8 cellular contexts compared by ENCODE assay signal in genomic region chr20:58308680-58309527, GRCh38. TPM values are rescaled to one million over a fixed set of nuclear protein-coding genes. Genes with fewer than 3 reads are reported as not detected.
DNase-seq lines count a peak whose midpoint lies in the region; ATAC-seq, FAIRE-seq and TF ChIP-seq lines count a peak whose summit lies in the region.

No MANE protein-coding gene starts in this region.

- TF ChIP-seq CTCF in progenitor cell of endocrine pancreas (IDR thresholded peaks at IDR 0.05; ENCODE audit: unreplicated experiment) = no peak

- H3K9me3 Mint-ChIP-seq in progenitor cell of endocrine pancreas (ENCODE audit: low read depth) = no peaks in the 10 kb centered on the region

- no peaks in the 10 kb centered on the region for H3K9me3 ChIP-seq in adipocyte (ENCODE audit: control insufficient read depth, low read length)

- ATAC-seq in HG02884 (IDR thresholded peaks at IDR 0.05; ENCODE audit: unreplicated experiment) = peak; percentile 48
- peak; percentile 89 to 92 for ATAC-seq in left cardiac atrium

- peak overlapping the region; percentile 82 for H3K4me3 Mint-ChIP-seq in progenitor cell of endocrine pancreas (ENCODE audit: low read depth)

- peaks cover 14% of the 10 kb centered on the region for H3K4me1 ChIP-seq in adipocyte (ENCODE audit: control insufficient read depth, insufficient read depth, low read length)

- no peaks in the 10 kb centered on the region for H3K27me3 Mint-ChIP-seq in progenitor cell of endocrine pancreas

- peak overlapping the region; percentile 94 for H3K4me3 ChIP-seq in adipocyte (ENCODE audit: low read length)

- DNase-seq in activated gamma-delta T cell treated with Interleukin-2 at 50 U/mL for 16 hours (peak; percentile 58), activated gamma-delta T cell (lab: John Stamatoyannopoulos, UW) (no peak), RCC 7860 (ENCODE audit: low spot score) (peak; percentile 46), adipocyte (ENCODE audit: low read depth) (peak; percentile 76), left cardiac atrium (peak; percentile 72), progenitor cell of endocrine pancreas (ENCODE audit: low spot score, unreplicated experiment) (peak; percentile 44), MV-4-11 (lab: John Stamatoyannopoulos, UW) (no peak)

- FAIRE-seq in RCC 7860 (lab: Jason Lieb, UNC) = no peak

- H3K36me3 ChIP-seq in adipocyte (ENCODE audit: control insufficient read depth, insufficient read depth, low read length, severe bottlenecking) = peaks cover 26% of the 10 kb centered on the region

- peaks cover 11% of the 10 kb centered on the region for H3K4me1 Mint-ChIP-seq in progenitor cell of endocrine pancreas (ENCODE audit: low read depth)

- intact Hi-C loops in left cardiac atrium (cut with DNase I) = no loop called here

- H3K9ac ChIP-seq in adipocyte (ENCODE audit: low read length) = peak overlapping the region; percentile 94

- peak overlapping the region; percentile 52 for H3K27ac Mint-ChIP-seq in progenitor cell of endocrine pancreas

- peaks cover 13% of the 10 kb centered on the region for H3K36me3 Mint-ChIP-seq in progenitor cell of endocrine pancreas (ENCODE audit: insufficient read depth)

- no peaks in the 10 kb centered on the region for H3K27me3 ChIP-seq in adipocyte (replicated peaks; ENCODE audit: control insufficient read depth, insufficient read depth, low read length)

RNA-seq across cellular contexts. Expression of gene RAB22A, which starts 0.6 kb away (rescaled TPM):
- total RNA-seq in left cardiac atrium = 10 to 100 TPM in 1 of 2 donors, 1 to 10 TPM in 1; 9.5 to 10.3 TPM
- total RNA-seq in progenitor cell of endocrine pancreas = 17.1 and 17.9 TPM in 2 replicates

Comparison
In these comparisons a context has a peak if more than half of its experiments do, and no peak if none do; other contexts are left out.
1. DNase-seq: peak in activated gamma-delta T cell treated with Interleukin-2 at 50 U/mL for 16 hours (single experiment), RCC 7860 (single experiment), adipocyte (single experiment), left cardiac atrium (single experiment) and progenitor cell of endocrine pancreas (single experiment); none in activated gamma-delta T cell (single experiment) and MV-4-11 (single experiment).